In the genomic region with DNA sequence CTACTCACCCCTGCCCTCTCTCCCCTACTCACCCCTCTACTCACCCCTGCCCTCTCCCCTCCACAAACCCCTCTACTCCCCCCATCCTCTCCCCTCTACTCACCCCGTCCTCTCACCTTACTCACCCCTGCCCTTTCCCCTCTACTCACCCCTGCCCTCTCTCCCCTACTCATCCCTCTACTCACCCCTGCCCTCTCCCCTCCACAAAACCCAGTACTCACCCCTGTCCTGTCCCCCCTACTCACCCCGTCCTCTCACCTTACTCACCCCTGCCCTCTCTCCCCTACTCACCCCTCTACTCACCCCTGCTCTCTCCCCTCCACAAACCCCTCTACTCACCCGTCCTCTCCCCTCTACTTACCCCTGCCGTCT, we compare ENCODE assay signal across 18 cellular contexts. TPM values are rescaled to one million over a fixed set of nuclear protein-coding genes. Genes with fewer than 3 reads are reported as not detected.
DNase-seq lines count a peak whose midpoint lies in the region; ATAC-seq, FAIRE-seq and TF ChIP-seq lines count a peak whose summit lies in the region.
"Had no signal": no experiment of that assay in that cellular context is flagged by ENCODE, and none has a peak within 500 bp of the region (broad histone marks: within the 10 kb centered on the region; RNA-seq: fewer than 3 reads in every experiment).

No MANE protein-coding gene starts in this region.

- WGBS in HepG2 (ENCODE audit: low lambda C conversion rate), result 29% methylated on average over 4 of the region's 4 CpGs
- WGBS in right lobe of liver (ENCODE audit: insufficient coverage, low coverage, low lambda C conversion rate, missing lambda C conversion rate), result 75% methylated on average over 4 of the region's 4 CpGs

- no peak for TF ChIP-seq CTCF in HepG2 (CRISPR knock-in tag; IDR thresholded peaks at IDR 0.05)
- no peak for TF ChIP-seq CTCF in right lobe of liver (IDR thresholded peaks at IDR 0.05)
- no peak for TF ChIP-seq CTCF in dorsolateral prefrontal cortex (IDR thresholded peaks at IDR 0.05 in 54 of 56, conservative IDR thresholded peaks at IDR 0.05 in 2 of 56; ENCODE audit: low read depth in 1 of 56, partially characterized antibody in 56 of 56)
- TF ChIP-seq CTCF in neural progenitor cell (IDR thresholded peaks at IDR 0.05), result no peak
- no peak for TF ChIP-seq CTCF in uterus (IDR thresholded peaks at IDR 0.05)

- H3K27ac ChIP-seq in HepG2 (ENCODE audit: extremely low read length, insufficient read depth, low read length), result no peak overlapping the region
- no peak overlapping the region for H3K27ac ChIP-seq in right lobe of liver
- H3K27ac ChIP-seq in dorsolateral prefrontal cortex, result peak overlapping the region in 55 of 59 donors; percentile 17 to 93 (median 83)
- H3K27ac ChIP-seq in neural progenitor cell, result peak overlapping the region; percentile 79
- peak overlapping the region; percentile 65 to 77 for H3K27ac ChIP-seq in uterus
- H3K27ac ChIP-seq: 22Rv1, RWPE1 had no signal

- TF ChIP-seq EP300 in HepG2 (IDR thresholded peaks at IDR 0.05; ENCODE audit: low read depth in 2 of 2, low read length in 2 of 2) (no peak), HepG2 (CRISPR knock-in tag; IDR thresholded peaks at IDR 0.05; ENCODE audit: borderline replicate concordance) (no peak)

- peaks cover 23% of the 10 kb centered on the region for H3K4me1 Mint-ChIP-seq in neural progenitor cell

- no peak for TF ChIP-seq RAD21 in HepG2 (CRISPR knock-in tag; IDR thresholded peaks at IDR 0.05)

- H4K20me1 ChIP-seq in HepG2 (ENCODE audit: insufficient read depth, low read length) (no peaks in the 10 kb centered on the region), neural progenitor cell (ENCODE audit: low read depth) (no peaks in the 10 kb centered on the region)

- H3K36me3 Mint-ChIP-seq in neural progenitor cell, result no peaks in the 10 kb centered on the region
- H3K36me3 Mint-ChIP-seq: CD4-positive, alpha-beta memory T cell had no signal

- POLR2A ChIA-PET in HepG2 (lab: Yijun Ruan, JAX), result no interaction called here

- H3K4me3 Mint-ChIP-seq in neural progenitor cell, result no peak overlapping the region

- in situ Hi-C loops in HepG2 (cut with HindIII; ENCODE audit: extremely low pct_ligation_motif_present, low pct_unique_long_range_greater_than_20kb), result no loop called here

- H3K4me2 ChIP-seq in HepG2 (ENCODE audit: low read depth, low read length) (no peak overlapping the region), neural progenitor cell (no peak overlapping the region)

- no peak overlapping the region for H2AFZ ChIP-seq in HepG2 (ENCODE audit: low read length)
- no peak overlapping the region for H2AFZ ChIP-seq in neural progenitor cell (replicated peaks)

- no peaks in the 10 kb centered on the region for H3K4me1 ChIP-seq in HepG2 (ENCODE audit: insufficient read depth, low read length)
- H3K4me1 ChIP-seq in right lobe of liver, result no peaks in the 10 kb centered on the region
- H3K4me1 ChIP-seq in neural progenitor cell, result peaks cover 6% of the 10 kb centered on the region
- no peaks in the 10 kb centered on the region for H3K4me1 ChIP-seq in uterus

- CTCF ChIA-PET in HepG2 (lab: Yijun Ruan, JAX; ENCODE audit: low intra/inter-chr PET ratio, low total read pairs), result no interaction called here

- DNase-seq in HepG2 (ENCODE audit: low spot score) (no peak), right lobe of liver (no peak), dorsolateral prefrontal cortex (no peak), neural progenitor cell (ENCODE audit: low spot score) (no peak), uterus (no peak), hippocampal formation (lab: John Stamatoyannopoulos, UW) (no peak), NCI-H146 treated with DMSO at 0.1 percent for 48 hours (lab: John Stamatoyannopoulos, UW; ENCODE audit: unreplicated experiment) (no peak)
- DNase-seq in stimulated activated CD4-positive, alpha-beta T cell treated with anti-CD3 and anti-CD28 coated beads, Interleukin-12 subunit alpha, Interleukin-12 subunit beta, amount 100 ng/mL, for 4 hours, result no peak
- DNase-seq: CD4-positive, alpha-beta memory T cell; GOT3; KG1; NCI-H187 treated with DMSO at 0.1 percent for 48 hours; NCI-H2227 treated with DMSO at 0.1 percent for 48 hours; SIG-M5 had no signal

- H3K79me2 ChIP-seq in HepG2 (ENCODE audit: insufficient read depth, low read length), result no peaks in the 10 kb centered on the region
- no peaks in the 10 kb centered on the region for H3K79me2 ChIP-seq in neural progenitor cell (ENCODE audit: low read depth)

- ATAC-seq in HepG2, result no peak
- no peak for ATAC-seq in right lobe of liver

- H3K27me3 ChIP-seq in HepG2 (ENCODE audit: control insufficient read depth in 1 of 2, insufficient read depth in 2 of 2, low read length in 2 of 2), result peaks cover 0 to 15% of the 10 kb centered on the region in 2 experiments; a peak in 3 of 5 replicates
- no peaks in the 10 kb centered on the region for H3K27me3 ChIP-seq in right lobe of liver
- no peaks in the 10 kb centered on the region for H3K27me3 ChIP-seq in dorsolateral prefrontal cortex
- H3K27me3 ChIP-seq in neural progenitor cell, result no peaks in the 10 kb centered on the region
- H3K27me3 ChIP-seq in uterus, result no peaks in the 10 kb centered on the region

- intact Hi-C loops in HepG2 (cut with micrococcal nuclease; ENCODE audit: unreplicated experiment), result no loop called here
- intact Hi-C loops in right lobe of liver (cut with DNase I), result no loop called here
- intact Hi-C loops in dorsolateral prefrontal cortex (cut with DNase I), result no loop called here
- intact Hi-C loops in uterus (cut with DNase I; ENCODE audit: low total_unique reads), result no loop called here

- H3K9me3 ChIP-seq in HepG2 (ENCODE audit: low read length) (no peaks in the 10 kb centered on the region), right lobe of liver (no peaks in the 10 kb centered on the region), neural progenitor cell (ENCODE audit: low read depth) (no peaks in the 10 kb centered on the region), uterus (no peaks in the 10 kb centered on the region)

- peaks cover 8% of the 10 kb centered on the region for H3K27me3 Mint-ChIP-seq in neural progenitor cell (ENCODE audit: insufficient read depth, low read depth)

- H3K4me3 ChIP-seq in HepG2 (replicated peaks in 1 of 3; ENCODE audit: insufficient read depth in 1 of 3, low read depth in 2 of 3, low read length in 3 of 3) (no peak overlapping the region), right lobe of liver (no peak overlapping the region), dorsolateral prefrontal cortex (peak overlapping the region in 18 of 59 donors; percentile 4 to 57 (median 46)), neural progenitor cell (no peak overlapping the region), uterus (no peak overlapping the region)
- H3K4me3 ChIP-seq: GM12878 had no signal

- H3K27ac Mint-ChIP-seq in neural progenitor cell, result no peak overlapping the region

- no peaks in the 10 kb centered on the region for H3K36me3 ChIP-seq in HepG2 (replicated peaks in 1 of 2; ENCODE audit: control insufficient read depth in 1 of 2, insufficient read depth in 2 of 2, low read length in 2 of 2)
- no peaks in the 10 kb centered on the region for H3K36me3 ChIP-seq in right lobe of liver
- no peaks in the 10 kb centered on the region for H3K36me3 ChIP-seq in neural progenitor cell
- no peaks in the 10 kb centered on the region for H3K36me3 ChIP-seq in uterus

- TF ChIP-seq POLR2A in HepG2 (IDR thresholded peaks at IDR 0.05; ENCODE audit: insufficient read depth in 1 of 2, low read depth in 2 of 2, low read length in 2 of 2), result no peak
- no peak for TF ChIP-seq POLR2A in right lobe of liver (IDR thresholded peaks at IDR 0.05)
- no peak for TF ChIP-seq POLR2A in uterus (IDR thresholded peaks at IDR 0.05)

- no TSS peak for BruUV-seq in HepG2 (replicated peaks; lab: Mats Ljungman, UMichigan)

- peaks cover 17% of the 10 kb centered on the region for H3F3A ChIP-seq in neural progenitor cell (ENCODE audit: low read depth)

- no peaks in the 10 kb centered on the region for H3K9me3 Mint-ChIP-seq in neural progenitor cell
- H3K9me3 Mint-ChIP-seq: CD4-positive, alpha-beta memory T cell had no signal

- no peak for FAIRE-seq in HepG2 (lab: Jason Lieb, UNC)
- FAIRE-seq: GM12878 had no signal

- no peak overlapping the region for H3K9ac ChIP-seq in HepG2 (ENCODE audit: insufficient read depth, low read depth, low read length)
- H3K9ac ChIP-seq in neural progenitor cell, result no peak overlapping the region

TF ChIP-seq in HepG2, 621 proteins besides CTCF, POLR2A, EP300 and RAD21:
- TF ChIP-seq GABPB1 (CRISPR knock-in tag; IDR thresholded peaks at IDR 0.05), result no peak
- peak; percentile 90 for TF ChIP-seq ZSCAN25 (CRISPR knock-in tag; IDR thresholded peaks at IDR 0.05)

RNA-seq across cellular contexts. Expression of a gene that starts 14.2 kb away (rescaled TPM):
- total RNA-seq in HepG2 (2016; rRNA removed; fragmentation: Illumina TruSeq; extraction: Trizol), result not detected in 2 replicates
- not detected in 2 replicates for total RNA-seq in HepG2 (2016; cell fraction: cytosol; rRNA removed; fragmentation: Illumina TruSeq; extraction: Trizol; ENCODE audit: low read depth)
- not detected in 2 replicates for total RNA-seq in HepG2 (2016; cell fraction: insoluble cytoplasmic fraction; rRNA removed; fragmentation: Illumina TruSeq; extraction: Trizol)
- not detected in 2 replicates for total RNA-seq in HepG2 (2016; cell fraction: membrane; rRNA removed; fragmentation: Illumina TruSeq; extraction: Trizol)
- not detected in 2 replicates for total RNA-seq in HepG2 (2016; cell fraction: nucleus; rRNA removed; fragmentation: Illumina TruSeq; extraction: Trizol)
- polyA plus RNA-seq in HepG2 (2011; rRNA removed), result not detected in 2 replicates
- polyA plus RNA-seq in HepG2 (2011; cell fraction: cytosol; rRNA removed), result not detected in 2 replicates
- polyA plus RNA-seq in HepG2 (2011; cell fraction: nucleus; rRNA removed), result not detected in 2 replicates
- not detected in 2 replicates for polyA plus RNA-seq in HepG2 (2012)
- not detected in 2 replicates for polyA plus RNA-seq in HepG2 (2016; cell fraction: cytosol; fragmentation: Illumina TruSeq; extraction: Trizol; ENCODE audit: low read depth)
- not detected in 2 replicates for polyA plus RNA-seq in HepG2 (2016; cell fraction: insoluble cytoplasmic fraction; fragmentation: Illumina TruSeq; extraction: Trizol; ENCODE audit: low read depth)
- not detected in 2 replicates for polyA plus RNA-seq in HepG2 (2016; cell fraction: membrane; fragmentation: Illumina TruSeq; extraction: Trizol; ENCODE audit: low read depth)
- polyA plus RNA-seq in HepG2 (2016; cell fraction: nucleus; fragmentation: Illumina TruSeq; extraction: Trizol; ENCODE audit: insufficient read depth, low read depth), result not detected in 2 replicates
- not detected in 2 replicates for polyA minus RNA-seq in HepG2 (2011; rRNA and poly(A)+ RNA removed; ENCODE audit: low replicate concordance)
- polyA minus RNA-seq in HepG2 (2011; cell fraction: cytosol; rRNA and poly(A)+ RNA removed), result not detected in 2 replicates
- not detected in 2 replicates for polyA minus RNA-seq in HepG2 (2011; cell fraction: nucleus; rRNA and poly(A)+ RNA removed)
- not detected for total RNA-seq in right lobe of liver
- total RNA-seq in dorsolateral prefrontal cortex, result 1 to 10 TPM in 19 of 120 experiments, under 1 TPM in 4, not detected in 97; 0.69 to 3.3 (median 1.4) TPM
- total RNA-seq in neural progenitor cell (ENCODE audit: low replicate concordance), result not detected in 2 replicates
- not detected for total RNA-seq in uterus
- total RNA-seq: CD4-positive, alpha-beta memory T cell had no signal
- polyA plus RNA-seq: BJ had no signal

Comparison
In these comparisons a context has a peak if more than half of its experiments do, and no peak if none do; other contexts are left out.
1. H3K27ac ChIP-seq: peak in dorsolateral prefrontal cortex (55 of 59), neural progenitor cell (single experiment) and uterus (2 of 2); none in HepG2 (single experiment) and right lobe of liver (0 of 3).